In genomic region chr13:46288570-46289259, GRCh38 we compare ENCODE assay signal across 8 cellular contexts.
DNase-seq lines count a peak whose midpoint lies in the region; ATAC-seq and TF ChIP-seq lines count a peak whose summit lies in the region.

No MANE protein-coding gene starts in this region.

- peaks cover 17% of the 10 kb centered on the region for H3K4me1 Mint-ChIP-seq in stimulated activated naive CD8-positive, alpha-beta T cell treated with anti-CD3 and anti-CD28 coated beads, Interleukin-15, amount 100 ng/mL, for 72 hours

- no peaks in the 10 kb centered on the region for H4K20me1 ChIP-seq in DOHH2 (ENCODE audit: control insufficient read depth, insufficient read depth, low read depth, low read length)

- intact Hi-C loops in lower leg skin (cut with DNase I; ENCODE audit: low total_unique reads): no loop called here

- DNase-seq in NCI-H146 (lab: John Stamatoyannopoulos, UW): peak; percentile 48
- peak; percentile 71 for DNase-seq in iPS DF 4.7 (ENCODE audit: extremely low read depth, low spot score)
- DNase-seq in stimulated activated naive CD8-positive, alpha-beta T cell treated with anti-CD3 and anti-CD28 coated beads, Interleukin-15, amount 100 ng/mL, for 72 hours: peak in 1 of 2 donors; percentile 33
- no peak for DNase-seq in lower leg skin (ENCODE audit: low spot score in 2 of 2)

- ATAC-seq in GM21529 (IDR thresholded peaks at IDR 0.05; ENCODE audit: unreplicated experiment) (peak; percentile 77), HG02798 (IDR thresholded peaks at IDR 0.05; ENCODE audit: poor library complexity, unreplicated experiment) (no peak)
- ATAC-seq in stimulated activated naive CD8-positive, alpha-beta T cell treated with anti-CD3 and anti-CD28 coated beads, Interleukin-15, amount 100 ng/mL, for 72 hours: peak; percentile 92

- no peaks in the 10 kb centered on the region for H3K27me3 ChIP-seq in DOHH2 (ENCODE audit: control insufficient read depth, low read length)

- no peaks in the 10 kb centered on the region for H3K9me3 ChIP-seq in DOHH2 (ENCODE audit: control insufficient read depth, insufficient read depth, low read length)

- H3K4me3 ChIP-seq in DOHH2 (ENCODE audit: low read length) (no peak overlapping the region), lower leg skin (ENCODE audit: low read depth, poor library complexity, severe bottlenecking) (no peak overlapping the region)

- no peaks in the 10 kb centered on the region for H3F3A ChIP-seq in DOHH2 (ENCODE audit: control insufficient read depth, insufficient read depth)

- H3K9me2 ChIP-seq in DOHH2 (replicated peaks; ENCODE audit: control insufficient read depth, low read length): no peaks in the 10 kb centered on the region

- no peaks in the 10 kb centered on the region for H3K79me2 ChIP-seq in DOHH2 (ENCODE audit: control insufficient read depth, low read length)

- no peak overlapping the region for H3K4me2 ChIP-seq in DOHH2 (ENCODE audit: low read length)

- WGBS in lower leg skin, 2 donors: 79 to 89% methylated on average over 5 of the region's 5 CpGs

- TF ChIP-seq CTCF in DOHH2 (IDR thresholded peaks at IDR 0.05; ENCODE audit: low read depth, low read length, poor library complexity, severe bottlenecking) (peak; percentile 86), VCaP (conservative IDR thresholded peaks at IDR 0.05) (peak; percentile 86), lower leg skin (IDR thresholded peaks at IDR 0.05) (no peak)

- peak overlapping the region in 1 of 2 donors; percentile 42 for H3K27ac Mint-ChIP-seq in stimulated activated naive CD8-positive, alpha-beta T cell treated with anti-CD3 and anti-CD28 coated beads, Interleukin-15, amount 100 ng/mL, for 72 hours

- no peaks in the 10 kb centered on the region for H3K36me3 ChIP-seq in DOHH2 (ENCODE audit: control insufficient read depth, low read length)

- H3K27me3 Mint-ChIP-seq in stimulated activated naive CD8-positive, alpha-beta T cell treated with anti-CD3 and anti-CD28 coated beads, Interleukin-15, amount 100 ng/mL, for 72 hours: no peaks in the 10 kb centered on the region

- H3K27ac ChIP-seq in DOHH2 (ENCODE audit: low read depth, low read length): no peak overlapping the region
- H3K27ac ChIP-seq in VCaP: peak overlapping the region; percentile 72

- no peaks in the 10 kb centered on the region for H3K4me1 ChIP-seq in DOHH2 (ENCODE audit: control insufficient read depth, low read length)

- H3K4me3 Mint-ChIP-seq in stimulated activated naive CD8-positive, alpha-beta T cell treated with anti-CD3 and anti-CD28 coated beads, Interleukin-15, amount 100 ng/mL, for 72 hours: no peak overlapping the region

- no peaks in the 10 kb centered on the region for H3K9me3 Mint-ChIP-seq in stimulated activated naive CD8-positive, alpha-beta T cell treated with anti-CD3 and anti-CD28 coated beads, Interleukin-15, amount 100 ng/mL, for 72 hours

- no peak for TF ChIP-seq POLR2A in lower leg skin (IDR thresholded peaks at IDR 0.05)

Comparison
In these comparisons a context has a peak if more than half of its experiments do, and no peak if none do; other contexts are left out.
1. CTCF ChIP-seq: peak in DOHH2 (single experiment) and VCaP (single experiment); none in lower leg skin (0 of 3).
2. DNase-seq: peak in NCI-H146 (single experiment) and iPS DF 4.7 (single experiment); none in lower leg skin (0 of 2).